In genomic region chr1:220121791-220122530, GRCh38 we compare ENCODE assay signal across 19 cellular contexts. TPM values are rescaled to one million over a fixed set of nuclear protein-coding genes. Genes with fewer than 3 reads are reported as not detected.
DNase-seq lines count a peak whose midpoint lies in the region; ATAC-seq, FAIRE-seq and TF ChIP-seq lines count a peak whose summit lies in the region.
"Had no signal": no experiment of that assay in that cellular context is flagged by ENCODE, and none has a peak within 500 bp of the region (broad histone marks: within the 10 kb centered on the region; RNA-seq: fewer than 3 reads in every experiment).

No MANE protein-coding gene starts in this region.

- H3K4me3 Mint-ChIP-seq in osteocyte (ENCODE audit: unreplicated experiment) = no peak overlapping the region
- H3K4me3 Mint-ChIP-seq: activated CD8-positive, alpha-beta T cell treated with anti-CD3 and anti-CD28 coated beads, Interleukin-2, amount 10 ng/mL, durations not matched to agents 7 days and 5 days; naive thymus-derived CD4-positive, alpha-beta T cell had no signal

- peaks cover 2% of the 10 kb centered on the region for H3K4me1 Mint-ChIP-seq in osteocyte (ENCODE audit: unreplicated experiment)

- DNase-seq in LoVo (ENCODE audit: low spot score) = peak; percentile 41
- DNase-seq in coronary artery (ENCODE audit: low spot score) = no peak
- no peak for DNase-seq in osteocyte (ENCODE audit: extremely low spot score, unreplicated experiment)
- no peak for DNase-seq in NCI-H2081 (lab: John Stamatoyannopoulos, UW)
- DNase-seq in NCI-H2081 treated with DMSO at 0.1 percent for 48 hours (lab: John Stamatoyannopoulos, UW) = no peak
- DNase-seq: activated CD8-positive, alpha-beta T cell treated with anti-CD3 and anti-CD28 coated beads, Interleukin-2, amount 10 ng/mL, durations not matched to agents 7 days and 5 days; activated naive CD4-positive, alpha-beta T cell treated with Interleukin-2 at 50 U/mL for 16 hours; C1 segment of cervical spinal cord; KBM-7; kidney; naive thymus-derived CD4-positive, alpha-beta T cell; NCI-H1694 treated with DMSO at 0.1 percent for 48 hours; NCI-H526; SHP77 treated with DMSO at 0.1 percent for 48 hours; stimulated activated CD4-positive, alpha-beta T cell treated with anti-CD3 and anti-CD28 coated beads, Interleukin-4, amount 100 ng/mL, for 24 hours had no signal

- peak; percentile 57 for FAIRE-seq in G401.6 (lab: Jason Lieb, UNC)
- FAIRE-seq: bronchial epithelial cell, endothelial cell of umbilical vein had no signal

- peak overlapping the region; percentile 11 to 50 for H3K27ac ChIP-seq in coronary artery

- H3K27ac Mint-ChIP-seq in osteocyte (ENCODE audit: unreplicated experiment) = peak overlapping the region; percentile 27
- H3K27ac Mint-ChIP-seq: activated CD8-positive, alpha-beta T cell treated with anti-CD3 and anti-CD28 coated beads, Interleukin-2, amount 10 ng/mL, durations not matched to agents 7 days and 5 days had no signal

- no peaks in the 10 kb centered on the region for H3K9me3 Mint-ChIP-seq in osteocyte (ENCODE audit: unreplicated experiment)
- H3K9me3 Mint-ChIP-seq: naive thymus-derived CD4-positive, alpha-beta T cell had no signal

- ATAC-seq in HG02571 (IDR thresholded peaks at IDR 0.05; ENCODE audit: unreplicated experiment) = no peak
- ATAC-seq: activated CD8-positive, alpha-beta T cell treated with anti-CD3 and anti-CD28 coated beads, Interleukin-2, amount 10 ng/mL, durations not matched to agents 7 days and 5 days; naive thymus-derived CD4-positive, alpha-beta T cell had no signal

- H3K36me3 Mint-ChIP-seq in osteocyte (ENCODE audit: unreplicated experiment) = peaks cover 4% of the 10 kb centered on the region

- H3K4me3 ChIP-seq in coronary artery = peak overlapping the region; percentile 12

- H3K27me3 Mint-ChIP-seq in osteocyte (ENCODE audit: unreplicated experiment) = no peaks in the 10 kb centered on the region
- H3K27me3 Mint-ChIP-seq: naive thymus-derived CD4-positive, alpha-beta T cell had no signal

- TF ChIP-seq CTCF in coronary artery (IDR thresholded peaks at IDR 0.05) (no peak), osteocyte (IDR thresholded peaks at IDR 0.05) (no peak)

RNA-seq across cellular contexts. Expression of gene IARS2, which starts 28.0 kb away (rescaled TPM):
- total RNA-seq in osteocyte = 65.6 and 67.0 TPM in 2 replicates

RNA-seq across cellular contexts. Expression of gene BPNT1, which starts 32.4 kb away (rescaled TPM):
- 23.3 and 24.6 TPM in 2 replicates for total RNA-seq in osteocyte
